Comparison of ENCODE assay signal across 8 cellular contexts in the genomic region with DNA sequence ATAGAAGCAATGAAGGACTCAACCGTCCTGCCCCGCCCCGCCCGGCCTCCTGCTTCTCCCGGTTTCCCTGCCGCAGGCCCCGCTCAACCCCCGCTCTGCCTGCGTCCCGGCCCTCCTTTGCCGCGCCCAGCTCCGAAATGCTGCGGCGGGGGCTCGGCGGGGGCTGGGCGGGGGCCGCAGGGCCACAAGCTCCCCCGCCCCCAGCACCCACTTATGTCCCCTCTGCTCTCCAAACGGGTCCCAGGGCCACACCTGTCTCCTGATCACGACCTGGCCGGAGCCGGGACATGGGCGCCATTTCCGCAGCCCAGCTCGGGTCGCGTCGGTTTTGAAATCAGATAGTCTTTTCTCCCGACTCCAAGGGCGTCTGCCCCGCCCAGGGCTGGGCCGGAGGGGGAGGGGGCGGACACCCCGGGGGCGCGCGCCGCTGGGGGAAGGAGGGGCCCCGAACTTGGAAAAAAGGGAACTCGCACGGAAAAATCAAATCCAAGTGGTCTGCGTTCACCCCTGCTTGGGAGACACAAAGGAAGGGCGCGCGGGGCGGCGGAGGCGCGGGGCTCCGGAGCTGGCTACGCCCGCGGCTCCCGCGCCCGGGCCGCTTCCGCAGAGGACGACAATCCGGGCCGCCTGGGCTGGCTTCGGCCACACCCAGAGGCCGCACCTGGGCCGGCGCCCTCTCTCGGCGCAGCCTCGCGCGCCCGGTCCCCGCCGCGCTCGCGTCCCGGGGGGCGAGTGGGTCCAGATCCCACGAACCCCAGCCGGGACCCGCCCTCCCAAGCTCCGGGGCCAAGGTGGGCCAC.
A peak's percentile ranks its signal among the peaks of the same experiment; 100 is the strongest.
DNase-seq lines count a peak whose midpoint lies in the region; ATAC-seq, FAIRE-seq and TF ChIP-seq lines count a peak whose summit lies in the region.

No MANE protein-coding gene starts in this region.

- TF ChIP-seq CTCF in OCI-LY1 (IDR thresholded peaks at IDR 0.05; ENCODE audit: low read length) (no peak), fibroblast of lung (conservative IDR thresholded peaks at IDR 0.05 in 1 of 2, IDR thresholded peaks at IDR 0.05 in 1 of 2; ENCODE audit: low read depth in 1 of 2, low read length in 2 of 2) (no peak)

- H3K79me2 ChIP-seq in OCI-LY1 (ENCODE audit: insufficient read depth, low read length) (no peaks in the 10 kb centered on the region), fibroblast of lung (ENCODE audit: control insufficient read depth, insufficient read depth, low read length) (no peaks in the 10 kb centered on the region)

- H3K36me3 Mint-ChIP-seq in naive thymus-derived CD8-positive, alpha-beta T cell = no peaks in the 10 kb centered on the region

- H3K27me3 ChIP-seq in OCI-LY1 (ENCODE audit: insufficient read depth, low read length) (no peaks in the 10 kb centered on the region), fibroblast of lung (ENCODE audit: control insufficient read depth, insufficient read depth, low read length) (no peaks in the 10 kb centered on the region)

- POLR2A ChIA-PET in naive thymus-derived CD8-positive, alpha-beta T cell (lab: Charles Lee) = interaction anchor here (0.6 to 3.2 kb wide), 7 partner anchors 9 to 265 kb away, joined by 3 to 54 read pairs (median 5); partner anchors contain the start of genes EP300 and RBX1

- peak; percentile 61 for ATAC-seq in HG03342 (IDR thresholded peaks at IDR 0.05; ENCODE audit: unreplicated experiment)
- ATAC-seq in naive thymus-derived CD8-positive, alpha-beta T cell = peak; percentile 61 to 75
- ATAC-seq in stimulated activated naive CD8-positive, alpha-beta T cell treated with anti-CD3 and anti-CD28 coated beads, Interleukin-15, amount 100 ng/mL, for 72 hours = peak; percentile 81

- no peaks in the 10 kb centered on the region for H3K36me3 ChIP-seq in OCI-LY1 (ENCODE audit: insufficient read depth, low read length)
- no peaks in the 10 kb centered on the region for H3K36me3 ChIP-seq in fibroblast of lung (ENCODE audit: control insufficient read depth, insufficient read depth, low read length)

- 0 out of 2 replicates have a peak overlapping the region, but pooled peaks have one; percentile 45 for H2AFZ ChIP-seq in OCI-LY1 (ENCODE audit: low read length)
- H2AFZ ChIP-seq in fibroblast of lung (ENCODE audit: low read length) = peak overlapping the region; percentile 89

- H3K4me3 ChIP-seq in OCI-LY1 (ENCODE audit: low read depth, low read length, poor library complexity, severe bottlenecking) (peak overlapping the region; percentile 79), fibroblast of lung (replicated peaks in 1 of 4; ENCODE audit: control extremely low read depth in 1 of 4, insufficient read depth in 1 of 4, low read depth in 3 of 4, low read length in 4 of 4) (peak overlapping the region; percentile 61 to 76 (median 66))

- no peaks in the 10 kb centered on the region for H3K9me2 ChIP-seq in OCI-LY1 (ENCODE audit: low read depth, low read length)

- H3K4me3 Mint-ChIP-seq in naive thymus-derived CD8-positive, alpha-beta T cell = peak overlapping the region; percentile 86 to 96 (median 92)
- H3K4me3 Mint-ChIP-seq in stimulated activated naive CD8-positive, alpha-beta T cell treated with anti-CD3 and anti-CD28 coated beads, Interleukin-15, amount 100 ng/mL, for 72 hours = peak overlapping the region; percentile 97 to 99

- H3K4me2 ChIP-seq in OCI-LY1 (ENCODE audit: low read length) = peak overlapping the region; percentile 90
- peak overlapping the region; percentile 99 for H3K4me2 ChIP-seq in fibroblast of lung (ENCODE audit: extremely low read depth, insufficient read depth, low read length)

- peak; percentile 42; the same call in 1 of the 2 replicates for TF ChIP-seq POLR2A in GM12892 (IDR thresholded peaks at IDR 0.05; ENCODE audit: low read depth, low read length)

- peak; percentile 8 for DNase-seq in A172 (ENCODE audit: low spot score)
- DNase-seq in GM12892 (ENCODE audit: insufficient read length) = peak; percentile 55
- DNase-seq in activated T-cell treated with anti-CD3 and anti-CD28 coated beads, Interleukin-2, amount 50 U/mL, for 48 hours = peak; percentile 77
- peak; percentile 35 to 68 for DNase-seq in fibroblast of lung (ENCODE audit: low read depth in 2 of 2)
- DNase-seq in naive thymus-derived CD8-positive, alpha-beta T cell = peak in 8 of 10 donors; percentile 9 to 66 (median 42)
- DNase-seq in stimulated activated naive CD8-positive, alpha-beta T cell treated with anti-CD3 and anti-CD28 coated beads, Interleukin-15, amount 100 ng/mL, for 72 hours = peak; percentile 60 to 68

- no peaks in the 10 kb centered on the region for H3K9me3 ChIP-seq in OCI-LY1 (ENCODE audit: low read length)
- no peaks in the 10 kb centered on the region for H3K9me3 ChIP-seq in fibroblast of lung (ENCODE audit: control insufficient read depth, insufficient read depth, low read depth, low read length)

- H3K27me3 Mint-ChIP-seq in naive thymus-derived CD8-positive, alpha-beta T cell = no peaks in the 10 kb centered on the region
- no peaks in the 10 kb centered on the region for H3K27me3 Mint-ChIP-seq in stimulated activated naive CD8-positive, alpha-beta T cell treated with anti-CD3 and anti-CD28 coated beads, Interleukin-15, amount 100 ng/mL, for 72 hours

- H3K27ac ChIP-seq in OCI-LY1 (ENCODE audit: low read depth, low read length, poor library complexity, severe bottlenecking) = peak overlapping the region; percentile 43
- peak overlapping the region; percentile 80 for H3K27ac ChIP-seq in fibroblast of lung (ENCODE audit: insufficient read depth, low read length)

- H3K4me1 ChIP-seq in OCI-LY1 (ENCODE audit: insufficient read depth, low read length, severe bottlenecking) (peaks cover 20% of the 10 kb centered on the region), fibroblast of lung (ENCODE audit: control insufficient read depth, extremely low read depth, insufficient read depth, low read length) (peaks cover 4% of the 10 kb centered on the region)

- FAIRE-seq in GM12892 (lab: Jason Lieb, UNC) = no peak

- peaks cover 4 to 24% (median 19%) of the 10 kb centered on the region in 4 donors for H3K4me1 Mint-ChIP-seq in naive thymus-derived CD8-positive, alpha-beta T cell
- H3K4me1 Mint-ChIP-seq in stimulated activated naive CD8-positive, alpha-beta T cell treated with anti-CD3 and anti-CD28 coated beads, Interleukin-15, amount 100 ng/mL, for 72 hours = peaks cover 21% of the 10 kb centered on the region

- peak overlapping the region; percentile 88 for H3K9ac ChIP-seq in OCI-LY1 (ENCODE audit: low read length)
- peak overlapping the region; percentile 75 for H3K9ac ChIP-seq in fibroblast of lung (ENCODE audit: insufficient read depth, low read length)

- H3K9me3 Mint-ChIP-seq in naive thymus-derived CD8-positive, alpha-beta T cell = no peaks in the 10 kb centered on the region
- no peaks in the 10 kb centered on the region for H3K9me3 Mint-ChIP-seq in stimulated activated naive CD8-positive, alpha-beta T cell treated with anti-CD3 and anti-CD28 coated beads, Interleukin-15, amount 100 ng/mL, for 72 hours

- H3F3A ChIP-seq in OCI-LY1 (ENCODE audit: insufficient read depth, low read length) = no peaks in the 10 kb centered on the region

- no peaks in the 10 kb centered on the region for H4K20me1 ChIP-seq in OCI-LY1 (ENCODE audit: insufficient read depth, low read length)
- H4K20me1 ChIP-seq in fibroblast of lung (ENCODE audit: control insufficient read depth, extremely low read depth, insufficient read depth, low read length) = no peaks in the 10 kb centered on the region

- H3K27ac Mint-ChIP-seq in naive thymus-derived CD8-positive, alpha-beta T cell = peak overlapping the region; percentile 71 to 95 (median 87)
- H3K27ac Mint-ChIP-seq in stimulated activated naive CD8-positive, alpha-beta T cell treated with anti-CD3 and anti-CD28 coated beads, Interleukin-15, amount 100 ng/mL, for 72 hours = peak overlapping the region; percentile 95 to 99

Comparison
In these comparisons a context has a peak if more than half of its experiments do, and no peak if none do; other contexts are left out.
1. Peak in every context shown above with its lines: DNase-seq, ATAC-seq, H3K4me3 ChIP-seq and H3K27ac ChIP-seq.
2. DNase-seq: peak in every context shown above with its lines; median percentile 77 in activated T-cell treated with anti-CD3 and anti-CD28 coated beads, Interleukin-2, amount 50 U/mL, for 48 hours; 64 in stimulated activated naive CD8-positive, alpha-beta T cell treated with anti-CD3 and anti-CD28 coated beads, Interleukin-15, amount 100 ng/mL, for 72 hours; 55 in GM12892; 52 in fibroblast of lung; 42 in naive thymus-derived CD8-positive, alpha-beta T cell; 8 in A172.